10 cellular contexts compared by ENCODE assay signal in the genomic region with DNA sequence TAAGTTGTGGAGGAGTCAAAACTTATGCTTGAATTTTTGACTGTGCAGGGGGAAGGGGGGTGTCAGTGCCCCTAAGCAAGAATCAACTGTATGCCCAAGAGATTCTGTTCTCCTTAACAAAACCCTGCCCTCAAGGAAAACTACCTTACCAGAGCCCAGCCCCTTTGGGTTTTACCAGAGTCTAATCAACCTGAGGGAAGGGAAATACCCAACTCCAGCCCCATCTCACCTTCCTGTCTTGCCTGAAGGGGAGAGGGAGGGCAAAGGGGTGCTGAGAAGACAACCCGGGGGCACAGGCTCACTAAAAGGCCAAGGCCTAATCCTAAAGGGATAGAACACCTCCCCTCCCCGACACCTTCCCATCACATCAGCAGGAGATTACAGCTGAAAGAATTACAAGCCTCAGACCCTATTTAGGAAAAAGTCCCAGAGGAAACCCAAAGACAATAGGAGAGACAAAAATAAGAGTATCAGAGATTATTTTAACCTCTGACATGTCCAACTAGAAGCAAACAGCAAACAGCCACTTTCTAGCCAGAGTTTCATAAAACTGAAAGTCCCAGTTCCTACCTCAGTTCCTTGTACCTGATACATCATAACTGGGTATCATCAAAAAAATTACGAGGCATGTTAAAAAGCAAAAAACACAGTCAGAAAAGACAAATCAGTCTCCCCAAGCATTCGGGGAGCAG. TPM values are rescaled to one million over a fixed set of nuclear protein-coding genes. Genes with fewer than 3 reads are reported as not detected.
DNase-seq lines count a peak whose midpoint lies in the region; ATAC-seq, FAIRE-seq and TF ChIP-seq lines count a peak whose summit lies in the region.
"Had no signal": no experiment of that assay in that cellular context is flagged by ENCODE, and none has a peak within 500 bp of the region (broad histone marks: within the 10 kb centered on the region; RNA-seq: fewer than 3 reads in every experiment).

No MANE protein-coding gene starts in this region.

- 42% methylated on average over 2 of the region's 4 CpGs for WGBS in right lobe of liver (ENCODE audit: insufficient coverage, low coverage, low lambda C conversion rate, missing lambda C conversion rate)

- H3K4me2 ChIP-seq in keratinocyte (ENCODE audit: control insufficient read depth, extremely low read depth, insufficient read depth, low read depth, low read length), result peak overlapping the region; percentile 31

- no peaks in the 10 kb centered on the region for H4K20me1 ChIP-seq in keratinocyte (ENCODE audit: control insufficient read depth, extremely low read depth, insufficient read depth, low read length)

- H3K27ac ChIP-seq in keratinocyte (ENCODE audit: control insufficient read depth, insufficient read depth, low read length), result peak overlapping the region; percentile 64
- H3K27ac ChIP-seq in uterus, result no peak overlapping the region
- peak overlapping the region in 1 of 3 donors; percentile 1 for H3K27ac ChIP-seq in right lobe of liver
- H3K27ac ChIP-seq: HL-60, neutrophil had no signal

- H3K9me3 ChIP-seq in keratinocyte (ENCODE audit: control insufficient read depth, low read depth, low read length), result no peaks in the 10 kb centered on the region
- H3K9me3 ChIP-seq in uterus, result no peaks in the 10 kb centered on the region
- no peaks in the 10 kb centered on the region for H3K9me3 ChIP-seq in right lobe of liver
- H3K9me3 ChIP-seq: neutrophil had no signal

- no peak for FAIRE-seq in keratinocyte (lab: Jason Lieb, UNC)

- H3K4me3 ChIP-seq in GM12865 (ENCODE audit: low read depth, low read length), result no peak overlapping the region
- H3K4me3 ChIP-seq in keratinocyte (ENCODE audit: control insufficient read depth in 2 of 3, extremely low read depth in 1 of 3, insufficient read depth in 2 of 3, low read depth in 1 of 3, low read length in 3 of 3), result peak overlapping the region in 1 of 3 experiments; percentile 2
- no peak overlapping the region for H3K4me3 ChIP-seq in uterus
- H3K4me3 ChIP-seq in right lobe of liver, result no peak overlapping the region

- H3K27me3 ChIP-seq in keratinocyte (ENCODE audit: control insufficient read depth, extremely low read depth, insufficient read depth, low read length) (no peaks in the 10 kb centered on the region), uterus (no peaks in the 10 kb centered on the region), right lobe of liver (no peaks in the 10 kb centered on the region)
- H3K27me3 ChIP-seq: neutrophil had no signal

- dilution Hi-C loops in keratinocyte (cut with MboI; ENCODE audit: extremely low pct_ligation_motif_present, low sequenced_read_pairs), result no loop called here

- peaks cover 14% of the 10 kb centered on the region for H3K4me1 ChIP-seq in keratinocyte (ENCODE audit: control insufficient read depth, extremely low read depth, insufficient read depth, low read length)
- H3K4me1 ChIP-seq in uterus, result no peaks in the 10 kb centered on the region
- H3K4me1 ChIP-seq in right lobe of liver, result peaks cover 0 to 10% (median 2%) of the 10 kb centered on the region in 4 donors

- ATAC-seq in GM19463 (IDR thresholded peaks at IDR 0.05; ENCODE audit: unreplicated experiment), result peak; percentile 25
- ATAC-seq in HG03571 (IDR thresholded peaks at IDR 0.05; ENCODE audit: unreplicated experiment), result peak; percentile 28
- no peak for ATAC-seq in GM18519 (IDR thresholded peaks at IDR 0.05; ENCODE audit: low FRiP score, unreplicated experiment)
- ATAC-seq in right lobe of liver, result no peak

- H3K36me3 ChIP-seq in keratinocyte (ENCODE audit: control insufficient read depth in 2 of 2, extremely low read depth in 1 of 2, insufficient read depth in 2 of 2, low read length in 2 of 2) (no peaks in the 10 kb centered on the region), uterus (no peaks in the 10 kb centered on the region), right lobe of liver (no peaks in the 10 kb centered on the region)
- H3K36me3 ChIP-seq: neutrophil had no signal

- DNase-seq in GM12865 (ENCODE audit: low read depth) (peak; percentile 18), keratinocyte (ENCODE audit: low read depth, low spot score) (no peak), uterus (no peak), right lobe of liver (no peak), NCI-H345 (lab: John Stamatoyannopoulos, UW) (no peak)

- no peaks in the 10 kb centered on the region for H3K9me1 ChIP-seq in keratinocyte (ENCODE audit: control insufficient read depth, extremely low read depth, insufficient read depth, low read length)

- TF ChIP-seq CTCF in GM12865 (IDR thresholded peaks at IDR 0.05; ENCODE audit: insufficient read depth, low read depth, low read length, missing control alignments), result no peak
- no peak for TF ChIP-seq CTCF in keratinocyte (optimal IDR thresholded peaks at IDR 0.05 in 1 of 3, IDR thresholded peaks at IDR 0.05 in 1 of 3, conservative IDR thresholded peaks at IDR 0.05 in 1 of 3; ENCODE audit: extremely low read depth in 1 of 3, insufficient read depth in 2 of 3, low read length in 3 of 3)
- TF ChIP-seq CTCF in uterus (IDR thresholded peaks at IDR 0.05), result no peak
- no peak for TF ChIP-seq CTCF in right lobe of liver (IDR thresholded peaks at IDR 0.05)

- H2AFZ ChIP-seq in keratinocyte (ENCODE audit: control insufficient read depth, low read length), result peak overlapping the region; percentile 51

- no peak overlapping the region for H3K9ac ChIP-seq in keratinocyte (ENCODE audit: control insufficient read depth, extremely low read depth, insufficient read depth, low read length)

- no peaks in the 10 kb centered on the region for H3K79me2 ChIP-seq in keratinocyte (ENCODE audit: control insufficient read depth, insufficient read depth, low read length)

- intact Hi-C loops in uterus (cut with DNase I; ENCODE audit: low total_unique reads), result no loop called here
- intact Hi-C loops in right lobe of liver (cut with DNase I), result no loop called here

- TF ChIP-seq POLR2A in uterus (IDR thresholded peaks at IDR 0.05) (no peak), right lobe of liver (IDR thresholded peaks at IDR 0.05) (no peak)

RNA-seq across cellular contexts. Expression of a gene that starts 26.8 kb away (rescaled TPM):
- polyA plus RNA-seq in keratinocyte, result not detected in 3 replicates
- polyA plus RNA-seq in keratinocyte (2011; ENCODE audit: low read depth), result not detected
- polyA plus RNA-seq in keratinocyte (2011; cell fraction: cytosol; rRNA removed), result not detected in 2 replicates
- not detected in 2 replicates for polyA plus RNA-seq in keratinocyte (2011; cell fraction: nucleus; rRNA removed)
- polyA plus RNA-seq in keratinocyte (2012; ENCODE audit: low replicate concordance), result not detected in 2 replicates
- polyA minus RNA-seq in keratinocyte, result not detected in 3 replicates
- not detected for polyA minus RNA-seq in keratinocyte (2011; cell fraction: cytosol; rRNA and poly(A)+ RNA removed)
- not detected in 2 replicates for polyA minus RNA-seq in keratinocyte (2011; cell fraction: nucleus; rRNA and poly(A)+ RNA removed)
- total RNA-seq in uterus, result not detected
- total RNA-seq in right lobe of liver, result not detected

Comparison
In these comparisons a context has a peak if more than half of its experiments do, and no peak if none do; other contexts are left out.
1. ATAC-seq: peak in GM19463 (single experiment) and HG03571 (single experiment); none in GM18519 (single experiment) and right lobe of liver (0 of 4).